In the genomic region with DNA sequence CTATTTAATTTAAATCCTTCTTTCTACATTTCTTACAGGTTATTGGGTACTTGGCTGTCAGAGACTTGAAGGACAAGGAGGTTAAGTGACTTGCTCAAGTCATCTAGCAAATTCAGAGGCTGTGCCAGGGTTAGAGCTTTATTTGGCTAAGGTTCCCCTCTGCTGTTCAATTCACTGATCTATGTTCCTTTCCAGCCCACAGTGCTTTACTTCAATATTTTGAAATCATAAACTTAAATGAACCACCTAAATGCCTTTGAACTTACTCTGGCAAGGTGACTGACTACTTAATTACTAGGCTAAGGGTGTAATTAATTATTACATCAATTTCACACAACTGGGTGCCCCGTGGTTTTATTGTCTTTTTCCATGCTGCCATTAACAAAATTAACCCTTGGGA, we compare ENCODE assay signal across 18 cellular contexts.
DNase-seq lines count a peak whose midpoint lies in the region; FAIRE-seq and TF ChIP-seq lines count a peak whose summit lies in the region.
"Had no signal": no experiment of that assay in that cellular context is flagged by ENCODE, and none has a peak within 500 bp of the region (broad histone marks: within the 10 kb centered on the region; RNA-seq: fewer than 3 reads in every experiment).

No MANE protein-coding gene starts in this region.

- H3K9me3 ChIP-seq in left ventricle myocardium inferior (replicated peaks) (peaks cover 14% of the 10 kb centered on the region), right atrium auricular region (peaks cover 0 to 8% of the 10 kb centered on the region in 2 donors), astrocyte (ENCODE audit: insufficient read depth, low read depth, low read length) (peaks cover 5% of the 10 kb centered on the region), muscle layer of duodenum (ENCODE audit: control insufficient read depth in 1 of 2, low read length in 2 of 2) (no peaks in the 10 kb centered on the region), subcutaneous abdominal adipose tissue (ENCODE audit: control insufficient read depth in 5 of 5, low read length in 5 of 5) (peaks cover 0 to 9% (median 4%) of the 10 kb centered on the region in 5 donors)

- H3K4me1 ChIP-seq in left ventricle myocardium inferior (peaks cover 69% of the 10 kb centered on the region), right atrium auricular region (peaks cover 0 to 30% of the 10 kb centered on the region in 2 donors), astrocyte (ENCODE audit: insufficient read depth, low read length) (peaks cover 29% of the 10 kb centered on the region), muscle layer of duodenum (ENCODE audit: control insufficient read depth in 1 of 2, insufficient read depth in 2 of 2, low read length in 2 of 2) (no peaks in the 10 kb centered on the region), subcutaneous abdominal adipose tissue (ENCODE audit: control insufficient read depth in 5 of 5, insufficient read depth in 5 of 5, low read length in 5 of 5) (peaks cover 0 to 19% (median 11%) of the 10 kb centered on the region in 5 donors)

- peaks cover 51% of the 10 kb centered on the region for H3K4me1 Mint-ChIP-seq in astrocyte (ENCODE audit: low read depth, unreplicated experiment)
- H3K4me1 Mint-ChIP-seq: IgD-negative memory B cell had no signal

- H3K4me3 Mint-ChIP-seq in astrocyte (ENCODE audit: unreplicated experiment), result no peak overlapping the region
- H3K4me3 Mint-ChIP-seq: CD4-positive, CD25-positive, alpha-beta regulatory T cell; IgD-negative memory B cell had no signal

- peak overlapping the region; percentile 82 for H3K27ac Mint-ChIP-seq in astrocyte (ENCODE audit: unreplicated experiment)
- H3K27ac Mint-ChIP-seq: CD4-positive, CD25-positive, alpha-beta regulatory T cell; IgD-negative memory B cell had no signal

- H2AFZ ChIP-seq in astrocyte (ENCODE audit: low read depth, low read length), result no peak overlapping the region
- H2AFZ ChIP-seq: PC-9 had no signal

- peaks cover 12% of the 10 kb centered on the region for H3K36me3 Mint-ChIP-seq in astrocyte (ENCODE audit: low read depth, unreplicated experiment)

- H3K79me2 ChIP-seq in astrocyte (ENCODE audit: insufficient read depth, low read length), result no peaks in the 10 kb centered on the region

- no peak overlapping the region for H3K4me2 ChIP-seq in astrocyte (ENCODE audit: low read length)
- H3K4me2 ChIP-seq: A549, PC-9 had no signal

- no peaks in the 10 kb centered on the region for H3K27me3 Mint-ChIP-seq in astrocyte (ENCODE audit: low read depth, unreplicated experiment)
- H3K27me3 Mint-ChIP-seq: CD4-positive, CD25-positive, alpha-beta regulatory T cell; IgD-negative memory B cell had no signal

- H3K9ac ChIP-seq in astrocyte (ENCODE audit: low read length) (no peak overlapping the region), subcutaneous abdominal adipose tissue (ENCODE audit: low read length in 5 of 5) (no peak overlapping the region)

- H3K4me3 ChIP-seq in left ventricle myocardium inferior (no peak overlapping the region), right atrium auricular region (no peak overlapping the region), astrocyte (ENCODE audit: insufficient read depth, low read depth, low read length) (no peak overlapping the region), muscle layer of duodenum (ENCODE audit: low read depth in 1 of 2, low read length in 2 of 2) (no peak overlapping the region), subcutaneous abdominal adipose tissue (ENCODE audit: low read depth in 1 of 5, low read length in 5 of 5) (no peak overlapping the region)
- H3K4me3 ChIP-seq: A549, PC-9 had no signal

- H3K36me3 ChIP-seq in left ventricle myocardium inferior (peaks cover 16% of the 10 kb centered on the region), right atrium auricular region (peaks cover 10% of the 10 kb centered on the region), astrocyte (ENCODE audit: insufficient read depth, low read length) (no peaks in the 10 kb centered on the region), muscle layer of duodenum (ENCODE audit: control insufficient read depth in 1 of 2, insufficient read depth in 2 of 2, low read length in 2 of 2) (peaks cover 0 to 8% of the 10 kb centered on the region in 2 donors), subcutaneous abdominal adipose tissue (ENCODE audit: control insufficient read depth in 5 of 5, insufficient read depth in 5 of 5, low read length in 5 of 5) (peaks cover 0 to 10% (median 0%) of the 10 kb centered on the region in 5 donors)

- H3K27me3 ChIP-seq in left ventricle myocardium inferior (ENCODE audit: low read depth) (no peaks in the 10 kb centered on the region), right atrium auricular region (no peaks in the 10 kb centered on the region), astrocyte (ENCODE audit: insufficient read depth, low read length) (no peaks in the 10 kb centered on the region), muscle layer of duodenum (ENCODE audit: low read depth, low read length) (no peaks in the 10 kb centered on the region), subcutaneous abdominal adipose tissue (ENCODE audit: control insufficient read depth in 5 of 5, insufficient read depth in 4 of 5, low read length in 5 of 5) (no peaks in the 10 kb centered on the region)

- H3K27ac ChIP-seq in left ventricle myocardium inferior (replicated peaks), result peak overlapping the region; percentile 91
- H3K27ac ChIP-seq in right atrium auricular region, result peak overlapping the region in 1 of 2 donors; percentile 94
- peak overlapping the region; percentile 70 for H3K27ac ChIP-seq in astrocyte (ENCODE audit: low read depth, low read length)
- peak overlapping the region; percentile 6 for H3K27ac ChIP-seq in muscle layer of duodenum (ENCODE audit: low read length)
- peak overlapping the region; percentile 20 for H3K27ac ChIP-seq in subcutaneous abdominal adipose tissue (ENCODE audit: low read depth, low read length)
- H3K27ac ChIP-seq: A549, PC-9 had no signal

- H4K20me1 ChIP-seq in astrocyte (ENCODE audit: insufficient read depth, low read length), result no peaks in the 10 kb centered on the region

- intact Hi-C loops in left ventricle myocardium inferior (cut with micrococcal nuclease), result no loop called here

- TF ChIP-seq POLR2A in GM12892 (IDR thresholded peaks at IDR 0.05; ENCODE audit: low read depth, low read length), result no peak

- DNase-seq in left ventricle myocardium inferior, result no peak
- no peak for DNase-seq in right atrium auricular region (ENCODE audit: low spot score)
- no peak for DNase-seq in astrocyte (ENCODE audit: low read depth)
- no peak for DNase-seq in OCI-M1 (lab: John Stamatoyannopoulos, UW)
- no peak for DNase-seq in GM10266 (ENCODE audit: extremely low spot score)
- DNase-seq in GM12892 (ENCODE audit: insufficient read length), result no peak
- DNase-seq: AML-193; CD4-positive, CD25-positive, alpha-beta regulatory T cell; DND-41; GF-D8; NCI-H1436; NCI-H226; PC-9 had no signal

- H3K9me3 Mint-ChIP-seq in astrocyte (ENCODE audit: unreplicated experiment), result peaks cover 8% of the 10 kb centered on the region

- TF ChIP-seq CTCF in left ventricle myocardium inferior (IDR thresholded peaks at IDR 0.05; ENCODE audit: borderline replicate concordance), result no peak
- no peak for TF ChIP-seq CTCF in right atrium auricular region (IDR thresholded peaks at IDR 0.05)
- no peak for TF ChIP-seq CTCF in astrocyte (IDR thresholded peaks at IDR 0.05; ENCODE audit: insufficient read depth, low read depth, low read length)
- TF ChIP-seq CTCF in GM10266 (IDR thresholded peaks at IDR 0.05; ENCODE audit: control insufficient read depth, insufficient read depth, low read depth, missing control alignments), result no peak

- FAIRE-seq in astrocyte (lab: Jason Lieb, UNC), result no peak
- no peak for FAIRE-seq in GM12892 (lab: Jason Lieb, UNC)
- FAIRE-seq: A549, D721Med had no signal
